In the genomic region with DNA sequence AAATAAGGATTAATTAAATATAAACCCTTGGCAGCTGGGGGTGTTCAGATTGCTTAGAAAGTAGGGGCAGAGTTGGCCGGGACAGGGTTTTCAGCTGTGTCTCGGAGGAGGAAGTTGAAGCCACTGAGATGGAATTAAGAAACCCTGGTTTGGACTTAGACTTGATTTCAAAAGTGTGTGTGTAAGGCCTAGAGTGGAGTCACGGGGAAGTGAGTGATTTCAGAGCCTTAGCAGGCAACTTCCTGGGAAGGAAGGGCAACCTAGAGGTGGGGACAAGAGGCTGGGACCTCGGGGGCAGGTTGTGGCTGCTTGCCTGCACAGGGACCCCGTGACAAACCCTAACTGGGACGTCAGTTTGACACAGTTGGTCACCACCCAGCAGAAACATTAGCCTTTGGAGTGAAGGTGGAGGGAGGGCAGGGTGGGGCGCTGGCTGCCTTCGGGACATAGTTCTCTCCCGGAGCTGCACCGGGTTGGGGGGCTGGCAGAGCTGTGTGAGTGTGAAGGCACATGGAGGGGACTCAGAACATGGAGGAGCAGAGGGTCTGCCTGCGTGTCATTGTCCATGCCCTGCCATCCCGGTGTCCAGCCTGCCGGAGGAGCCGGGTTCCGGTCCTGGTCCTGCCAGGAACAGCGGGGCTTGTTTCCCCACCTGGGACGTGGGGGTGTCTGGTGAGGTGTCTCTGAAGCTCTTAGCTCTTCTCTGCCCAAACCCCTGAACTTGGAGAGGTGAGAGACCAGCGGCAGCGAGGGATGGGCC, we compare ENCODE assay signal across 8 cellular contexts. TPM values are rescaled to one million over a fixed set of nuclear protein-coding genes. Genes with fewer than 3 reads are reported as not detected.
DNase-seq lines count a peak whose midpoint lies in the region; FAIRE-seq and TF ChIP-seq lines count a peak whose summit lies in the region.

No MANE protein-coding gene starts in this region.

- no peaks in the 10 kb centered on the region for H3K9me3 ChIP-seq in uterus

- intact Hi-C loops in uterus (cut with DNase I; ENCODE audit: low total_unique reads) (no loop called here), posterior vena cava (cut with DNase I) (no loop called here)

- no peaks in the 10 kb centered on the region for H3K27me3 ChIP-seq in uterus

- H3K9me3 Mint-ChIP-seq in mesothelial cell of epicardium = no peaks in the 10 kb centered on the region

- no peak for TF ChIP-seq CTCF in C4-2B (conservative IDR thresholded peaks at IDR 0.05)
- TF ChIP-seq CTCF in mesothelial cell of epicardium (IDR thresholded peaks at IDR 0.05; ENCODE audit: unreplicated experiment) = no peak
- TF ChIP-seq CTCF in uterus (IDR thresholded peaks at IDR 0.05) = no peak

- FAIRE-seq in GM12891 (lab: Jason Lieb, UNC) = no peak

- peak overlapping the region; percentile 91 to 92 for H3K4me3 ChIP-seq in uterus

- no peak for TF ChIP-seq POLR2A in uterus (IDR thresholded peaks at IDR 0.05)
- no peak for TF ChIP-seq POLR2A in GM12891 (IDR thresholded peaks at IDR 0.05; ENCODE audit: low read depth, low read length)

- H3K4me3 Mint-ChIP-seq in mesothelial cell of epicardium = peak overlapping the region; percentile 91

- peaks cover 41% of the 10 kb centered on the region for H3K4me1 Mint-ChIP-seq in mesothelial cell of epicardium

- H3K27ac ChIP-seq in C4-2B = peak overlapping the region; percentile 96
- H3K27ac ChIP-seq in cingulate gyrus (ENCODE audit: low read depth, low read length) = peak overlapping the region; percentile 79
- H3K27ac ChIP-seq in uterus = peak overlapping the region; percentile 92 to 98

- peaks cover 15 to 52% of the 10 kb centered on the region in 2 donors for H3K4me1 ChIP-seq in uterus

- H3K27ac Mint-ChIP-seq in mesothelial cell of epicardium = peak overlapping the region; percentile 57

- H3K36me3 Mint-ChIP-seq in mesothelial cell of epicardium = peaks cover 3% of the 10 kb centered on the region

- H3K36me3 ChIP-seq in uterus = no peaks in the 10 kb centered on the region

- no peaks in the 10 kb centered on the region for H3K27me3 Mint-ChIP-seq in mesothelial cell of epicardium (ENCODE audit: low read depth)

- DNase-seq in NOMO-1 treated with dmso at 0.1 percent for 144 hours (lab: John Stamatoyannopoulos, UW; ENCODE audit: unreplicated experiment) = peak; percentile 97
- no peak for DNase-seq in mesothelial cell of epicardium (ENCODE audit: low spot score in 2 of 2, unreplicated experiment in 2 of 2)
- DNase-seq in uterus = peak; percentile 19 to 45
- DNase-seq in SK-N-DZ (ENCODE audit: low spot score) = no peak
- DNase-seq in posterior vena cava (ENCODE audit: low spot score) = no peak
- no peak for DNase-seq in GM12891 (ENCODE audit: insufficient read length, low spot score)

TF ChIP-seq in GM12891, 5 proteins besides CTCF, POLR2A, EP300 and RAD21:
- no peak for TF ChIP-seq TAF1 (IDR thresholded peaks at IDR 0.05; ENCODE audit: low read depth, low read length)
- no peak for TF ChIP-seq SPI1 (IDR thresholded peaks at IDR 0.05; ENCODE audit: low read depth, low read length)
- no peak for TF ChIP-seq POLR2AphosphoS5 (IDR thresholded peaks at IDR 0.05; ENCODE audit: low read depth, low read length)
- no peak for TF ChIP-seq PAX5 (IDR thresholded peaks at IDR 0.05; ENCODE audit: insufficient read depth, low read length, severe bottlenecking)
- no peak for TF ChIP-seq POU2F2 (IDR thresholded peaks at IDR 0.05; ENCODE audit: low read depth, low read length)

RNA-seq across cellular contexts. Expression of a gene that starts 1.8 kb away (rescaled TPM):
- total RNA-seq in mesothelial cell of epicardium = 112 to 115 TPM (median 113 TPM) in 3 replicates
- 100 to 1,000 TPM in 1 of 4 donors, 10 to 100 TPM in 2, 1 to 10 TPM in 1; 8.5 to 161 (median 28.1) TPM for total RNA-seq in uterus
- 25.4 and 27.8 TPM in 2 replicates for polyA plus RNA-seq in SK-N-DZ (2014; cell fraction: cytosol; rRNA removed)
- polyA plus RNA-seq in SK-N-DZ (2014; cell fraction: nucleus; rRNA removed) = 15.9 and 22.8 TPM in 2 replicates
- total RNA-seq in posterior vena cava = 100 to 1,000 TPM; 183 to 193 TPM
- polyA plus RNA-seq in GM12891 (2012; ENCODE audit: low read depth, missing spikeins) = 55.4 TPM

RNA-seq across cellular contexts. Expression of a gene that starts 31.3 kb away (rescaled TPM):
- total RNA-seq in mesothelial cell of epicardium (35.7 to 38.0 TPM (median 37.0 TPM) in 3 replicates), uterus (10 to 100 TPM in 2 of 4 donors, 1 to 10 TPM in 2; 3.1 to 52.6 (median 16.7) TPM), posterior vena cava (10 to 100 TPM; 29.7 to 36.7 TPM)
- polyA plus RNA-seq in SK-N-DZ (2014; cell fraction: cytosol; rRNA removed) = 21.2 and 34.4 TPM in 2 replicates
- polyA plus RNA-seq in SK-N-DZ (2014; cell fraction: nucleus; rRNA removed) = 55.3 and 70.7 TPM in 2 replicates
- polyA plus RNA-seq in GM12891 (2012; ENCODE audit: low read depth, missing spikeins) = 6.0 TPM

Comparison
In these comparisons a context has a peak if more than half of its experiments do, and no peak if none do; other contexts are left out.
1. DNase-seq: peak in NOMO-1 treated with dmso at 0.1 percent for 144 hours (single experiment) and uterus (2 of 2); none in mesothelial cell of epicardium (0 of 2), SK-N-DZ (single experiment), posterior vena cava (single experiment) and GM12891 (single experiment).
2. Peak in every context shown above with its lines, with median percentiles within 50 percentile points of each other: H3K27ac ChIP-seq.